Comparison of ENCODE assay signal across 9 cellular contexts in the genomic region with DNA sequence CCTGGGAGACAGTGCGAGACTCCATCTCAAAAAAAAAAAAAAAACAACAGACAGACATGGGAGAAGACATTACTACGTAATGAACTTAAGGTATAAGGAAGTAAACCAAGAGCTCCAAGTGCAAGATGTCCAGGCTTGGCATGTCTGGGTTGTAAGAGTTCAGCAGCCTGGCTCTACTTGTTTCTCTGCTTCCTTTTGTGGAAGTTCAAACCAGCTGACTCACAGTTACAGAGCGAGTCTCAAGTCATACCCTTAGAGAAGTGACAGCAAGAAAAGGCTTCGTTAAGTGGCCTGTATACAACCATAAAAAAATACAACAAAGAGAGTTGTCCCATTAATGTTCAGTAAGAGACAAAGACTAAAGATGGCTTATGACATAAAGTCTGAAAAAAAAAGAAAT. TPM values are rescaled to one million over a fixed set of nuclear protein-coding genes. Genes with fewer than 3 reads are reported as not detected.
DNase-seq lines count a peak whose midpoint lies in the region; ATAC-seq and TF ChIP-seq lines count a peak whose summit lies in the region.
"Had no signal": no experiment of that assay in that cellular context is flagged by ENCODE, and none has a peak within 500 bp of the region (broad histone marks: within the 10 kb centered on the region; RNA-seq: fewer than 3 reads in every experiment).

No MANE protein-coding gene starts in this region.

- H3K27ac ChIP-seq in RWPE2 (ENCODE audit: poor library complexity, severe bottlenecking), result peak overlapping the region; percentile 73

- ATAC-seq in RWPE2 (ENCODE audit: low read depth) (no peak; the same call in 2 of the 3 replicates), HG03457 (IDR thresholded peaks at IDR 0.05; ENCODE audit: unreplicated experiment) (no peak)

- H3K27me3 ChIP-seq in RWPE2 (ENCODE audit: insufficient read depth, poor library complexity, severe bottlenecking) (no peaks in the 10 kb centered on the region), neuron (ENCODE audit: insufficient read depth, low read length) (no peaks in the 10 kb centered on the region)
- H3K27me3 ChIP-seq: pancreas had no signal

- DNase-seq in EL (peak; percentile 39), RWPE2 (ENCODE audit: low spot score) (no peak), epithelial cell of proximal tubule (ENCODE audit: low read depth) (no peak), germinal center (ENCODE audit: low spot score) (no peak), NCI-H345 (lab: John Stamatoyannopoulos, UW) (no peak)
- no peak for DNase-seq in central memory CD4-positive, alpha-beta T cell

- H3K4me3 ChIP-seq in RWPE2 (ENCODE audit: severe bottlenecking), result no peak overlapping the region
- peak overlapping the region; percentile 78 for H3K4me3 ChIP-seq in epithelial cell of proximal tubule (ENCODE audit: low read depth, low read length)
- peak overlapping the region; percentile 68 for H3K4me3 ChIP-seq in neuron (ENCODE audit: low read length)

- no peak for TF ChIP-seq CTCF in RWPE2 (IDR thresholded peaks at IDR 0.05; ENCODE audit: poor library complexity, severe bottlenecking)
- TF ChIP-seq CTCF in epithelial cell of proximal tubule (conservative IDR thresholded peaks at IDR 0.05; ENCODE audit: low read depth, low read length), result no peak

- H3K9me3 ChIP-seq in RWPE2 (ENCODE audit: severe bottlenecking), result no peaks in the 10 kb centered on the region
- no peaks in the 10 kb centered on the region for H3K9me3 ChIP-seq in neuron (ENCODE audit: low read length)
- H3K9me3 ChIP-seq: pancreas had no signal

- H3K4me1 ChIP-seq in RWPE2 (ENCODE audit: insufficient read depth, poor library complexity, severe bottlenecking), result peaks cover 8% of the 10 kb centered on the region
- H3K4me1 ChIP-seq in neuron (ENCODE audit: insufficient read depth, low read length), result peaks cover 37% of the 10 kb centered on the region

- H3K36me3 ChIP-seq in RWPE2 (ENCODE audit: low read depth), result peaks cover 85% of the 10 kb centered on the region
- peaks cover 62% of the 10 kb centered on the region for H3K36me3 ChIP-seq in neuron (ENCODE audit: insufficient read depth, low read length)

- no peak overlapping the region for H2AFZ ChIP-seq in neuron (ENCODE audit: low read depth, low read length)

RNA-seq across cellular contexts. Expression of a gene that starts 1.3 kb away (rescaled TPM):
- 16.3 and 17.6 TPM in 2 replicates for total RNA-seq in epithelial cell of proximal tubule

RNA-seq across cellular contexts. Expression of a gene that starts 24.3 kb away (rescaled TPM):
- 30.8 and 36.7 TPM in 2 replicates for total RNA-seq in epithelial cell of proximal tubule

RNA-seq across cellular contexts. Expression of a gene that starts 31.5 kb away (rescaled TPM):
- total RNA-seq in epithelial cell of proximal tubule, result not detected in 2 replicates

RNA-seq across cellular contexts. Expression of a gene that starts 50.5 kb away (rescaled TPM):
- total RNA-seq in epithelial cell of proximal tubule, result 13.2 and 15.4 TPM in 2 replicates

RNA-seq across cellular contexts. Expression of a gene that starts 52.9 kb away (rescaled TPM):
- 13.9 and 22.7 TPM in 2 replicates for total RNA-seq in epithelial cell of proximal tubule
